ENCODE assay signal across 9 cellular contexts in genomic region chr18:58896268-58896667, GRCh38. TPM values are rescaled to one million over a fixed set of nuclear protein-coding genes. Genes with fewer than 3 reads are reported as not detected.
DNase-seq lines count a peak whose midpoint lies in the region; ATAC-seq and TF ChIP-seq lines count a peak whose summit lies in the region.
"Had no signal": no experiment of that assay in that cellular context is flagged by ENCODE, and none has a peak within 500 bp of the region (broad histone marks: within the 10 kb centered on the region; RNA-seq: fewer than 3 reads in every experiment).

No MANE protein-coding gene starts in this region.

- peaks cover 40 to 86% of the 10 kb centered on the region in 2 donors for H3K4me1 Mint-ChIP-seq in stimulated activated naive B cell treated with anti-CD40 and anti-IgM and Interleukin-4, amounts not matched to agents 10 μg/mL and 1 μg/mL and 100 μg/mL, for 72 hours

- peak overlapping the region; percentile 67 to 74 for H3K4me3 Mint-ChIP-seq in stimulated activated naive B cell treated with anti-CD40 and anti-IgM and Interleukin-4, amounts not matched to agents 10 μg/mL and 1 μg/mL and 100 μg/mL, for 72 hours

- peaks cover 0 to 2% (median 0%) of the 10 kb centered on the region in 4 donors for H3K4me1 ChIP-seq in Peyer's patch

- no peak overlapping the region for H3K4me3 ChIP-seq in Peyer's patch

- no peaks in the 10 kb centered on the region for H3K36me3 ChIP-seq in Peyer's patch

- DNase-seq in Peyer's patch (peak in 2 of 3 donors; percentile 57 to 61), substantia nigra (lab: John Stamatoyannopoulos, UW) (no peak), Kasumi-1 (lab: John Stamatoyannopoulos, UW) (no peak)
- peak; percentile 18 for DNase-seq in stimulated activated naive B cell treated with anti-CD40 and anti-IgM and Interleukin-4, amounts not matched to agents 10 μg/mL and 1 μg/mL and 100 μg/mL, for 72 hours
- no peak for DNase-seq in NK-92 treated with Interleukin-12 subunit alpha and Interleukin-12 subunit beta, amount 100 ng/mL, for 24 hours (lab: John Stamatoyannopoulos, UW)
- DNase-seq: activated effector memory CD4-positive, alpha-beta T cell treated with Interleukin-2 at 50 U/mL for 16 hours; OCI-M1 had no signal

- no peak for TF ChIP-seq POLR2A in Peyer's patch (IDR thresholded peaks at IDR 0.05)

- ATAC-seq in GM19043 (IDR thresholded peaks at IDR 0.05; ENCODE audit: low read depth, unreplicated experiment): peak; percentile 86
- peak; percentile 81 for ATAC-seq in HG02763 (IDR thresholded peaks at IDR 0.05; ENCODE audit: unreplicated experiment)
- ATAC-seq in stimulated activated naive B cell treated with anti-CD40 and anti-IgM and Interleukin-4, amounts not matched to agents 10 μg/mL and 1 μg/mL and 100 μg/mL, for 72 hours (replicated peaks): peak; percentile 82 to 85

- no peaks in the 10 kb centered on the region for H3K27me3 ChIP-seq in Peyer's patch

- peaks cover 0 to 4% of the 10 kb centered on the region in 2 donors for H3K9me3 Mint-ChIP-seq in stimulated activated naive B cell treated with anti-CD40 and anti-IgM and Interleukin-4, amounts not matched to agents 10 μg/mL and 1 μg/mL and 100 μg/mL, for 72 hours

- no peaks in the 10 kb centered on the region for H3K27me3 Mint-ChIP-seq in stimulated activated naive B cell treated with anti-CD40 and anti-IgM and Interleukin-4, amounts not matched to agents 10 μg/mL and 1 μg/mL and 100 μg/mL, for 72 hours

- peak overlapping the region in 2 of 4 donors; percentile 14 to 60 for H3K27ac ChIP-seq in Peyer's patch
- H3K27ac ChIP-seq in substantia nigra (ENCODE audit: low read depth, low read length, poor library complexity, severe bottlenecking): no peak overlapping the region

- H3K9me3 ChIP-seq in Peyer's patch: no peaks in the 10 kb centered on the region

- no peak for TF ChIP-seq CTCF in Peyer's patch (IDR thresholded peaks at IDR 0.05)

- H3K36me3 Mint-ChIP-seq in stimulated activated naive B cell treated with anti-CD40 and anti-IgM and Interleukin-4, amounts not matched to agents 10 μg/mL and 1 μg/mL and 100 μg/mL, for 72 hours: peaks cover 37 to 54% of the 10 kb centered on the region in 2 donors

- H3K27ac Mint-ChIP-seq in stimulated activated naive B cell treated with anti-CD40 and anti-IgM and Interleukin-4, amounts not matched to agents 10 μg/mL and 1 μg/mL and 100 μg/mL, for 72 hours: peak overlapping the region; percentile 83

RNA-seq across cellular contexts. Expression of gene ZNF532, which starts 31.6 kb away (rescaled TPM):
- 100 to 1,000 TPM in 1 of 4 donors, 10 to 100 TPM in 2, 1 to 10 TPM in 1; 3.9 to 188 (median 12.7) TPM for total RNA-seq in Peyer's patch

Comparison
In these comparisons a context has a peak if more than half of its experiments do, and no peak if none do; other contexts are left out.
1. DNase-seq: peak in Peyer's patch (2 of 3) and stimulated activated naive B cell treated with anti-CD40 and anti-IgM and Interleukin-4, amounts not matched to agents 10 μg/mL and 1 μg/mL and 100 μg/mL, for 72 hours (single experiment); none in substantia nigra (0 of 49), NK-92 treated with Interleukin-12 subunit alpha and Interleukin-12 subunit beta, amount 100 ng/mL, for 24 hours (single experiment) and Kasumi-1 (0 of 2).
2. Peak in every context shown above with its lines, with median percentiles within 50 percentile points of each other: ATAC-seq.